Comparison of ENCODE assay signal across 1 cellular context in genomic region chr2:68560583-68560982, GRCh38.
TF ChIP-seq lines count a peak whose summit lies in the region.

No MANE protein-coding gene starts in this region.

TF ChIP-seq in HepG2, 621 proteins besides CTCF, POLR2A, EP300 and RAD21 (continued from another document):
- TF ChIP-seq PAXIP1 (CRISPR knock-in tag; conservative IDR thresholded peaks at IDR 0.05) = 0 out of 2 replicates have a peak, but pooled peaks have one; percentile 15
- peak; percentile 38; the same call in 1 of the 2 replicates for TF ChIP-seq HNF1A (IDR thresholded peaks at IDR 0.05; ENCODE audit: low read depth)
- TF ChIP-seq HNF1A (CRISPR knock-in tag; IDR thresholded peaks at IDR 0.05; ENCODE audit: borderline replicate concordance) = no peak
- TF ChIP-seq ZXDC (CRISPR knock-in tag; IDR thresholded peaks at IDR 0.05) = no peak
- TF ChIP-seq ZNF12 (CRISPR knock-in tag; IDR thresholded peaks at IDR 0.05) = no peak
- peak; percentile 61; the same call in 1 of the 2 replicates for TF ChIP-seq NCOR1 (IDR thresholded peaks at IDR 0.05; ENCODE audit: borderline replicate concordance, low read length)
- TF ChIP-seq SOX6 (IDR thresholded peaks at IDR 0.05) = no peak
- no peak for TF ChIP-seq SOX6 (CRISPR knock-in tag; IDR thresholded peaks at IDR 0.05)
